In the genomic region with DNA sequence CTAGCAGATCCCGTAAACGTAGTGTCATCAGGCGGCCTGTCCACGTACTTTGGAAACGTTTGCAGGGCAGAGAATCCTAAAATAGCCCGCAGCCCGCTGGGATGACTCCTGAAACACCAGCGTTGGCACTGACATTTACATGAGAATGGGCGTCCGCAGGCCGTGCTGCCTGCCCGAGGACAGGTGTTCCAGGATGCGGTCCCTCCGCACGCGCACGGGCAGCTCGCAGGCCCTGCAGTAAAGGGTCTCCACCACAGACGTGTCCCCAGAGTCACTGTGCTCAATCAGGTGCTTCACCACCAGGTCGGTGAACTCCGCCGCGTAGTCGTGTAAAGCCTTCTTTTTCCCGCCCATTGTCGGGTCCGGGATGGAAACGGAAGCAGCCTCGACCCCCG, we compare ENCODE assay signal across 8 cellular contexts. TPM values are rescaled to one million over a fixed set of nuclear protein-coding genes. Genes with fewer than 3 reads are reported as not detected.
DNase-seq lines count a peak whose midpoint lies in the region; ATAC-seq and TF ChIP-seq lines count a peak whose summit lies in the region.

No MANE protein-coding gene starts in this region.

- peaks cover 5% of the 10 kb centered on the region for H3K27me3 Mint-ChIP-seq in T-helper 1 cell treated with Interleukin-12 subunit alpha and Interleukin-12 subunit beta and Interleukin-4 antibody, amounts not matched to agents 30 μg/mL and 1 μg/mL, for 36 hours (ENCODE audit: low read depth)

- H3K36me3 ChIP-seq in gastroesophageal sphincter (peaks cover 0 to 44% of the 10 kb centered on the region in 2 donors), gastrocnemius medialis (peaks cover 0 to 10% of the 10 kb centered on the region in 2 donors)

- TF ChIP-seq POLR2A in gastroesophageal sphincter (IDR thresholded peaks at IDR 0.05): no peak
- peak in 1 of 2 donors; percentile 29 for TF ChIP-seq POLR2A in gastrocnemius medialis (IDR thresholded peaks at IDR 0.05)

- no peaks in the 10 kb centered on the region for H3K9me3 ChIP-seq in gastroesophageal sphincter
- no peaks in the 10 kb centered on the region for H3K9me3 ChIP-seq in gastrocnemius medialis

- H3K4me3 ChIP-seq in gastroesophageal sphincter (peak overlapping the region; percentile 53 to 88), gastrocnemius medialis (peak overlapping the region; percentile 75 to 83 (median 79))

- intact Hi-C loops in gastrocnemius medialis (cut with DNase I; ENCODE audit: low total_unique reads): no loop called here

- 20 to 45% methylated on average over 2 to 7 of the region's 30 CpGs for WGBS in gastroesophageal sphincter (ENCODE audit: low coverage in 1 of 2), 2 donors

- H3K4me3 Mint-ChIP-seq in T-helper 1 cell treated with Interleukin-12 subunit alpha and Interleukin-12 subunit beta and Interleukin-4 antibody, amounts not matched to agents 30 μg/mL and 1 μg/mL, for 36 hours: peak overlapping the region; percentile 74

- peaks cover 17% of the 10 kb centered on the region for H3K4me1 Mint-ChIP-seq in T-helper 1 cell treated with Interleukin-12 subunit alpha and Interleukin-12 subunit beta and Interleukin-4 antibody, amounts not matched to agents 30 μg/mL and 1 μg/mL, for 36 hours (ENCODE audit: low read depth)

- ATAC-seq in GM19395 (IDR thresholded peaks at IDR 0.05; ENCODE audit: unreplicated experiment): peak; percentile 26
- ATAC-seq in gastroesophageal sphincter: no peak
- ATAC-seq in gastrocnemius medialis: peak; percentile 61 to 70
- ATAC-seq in GM18519 (IDR thresholded peaks at IDR 0.05; ENCODE audit: low FRiP score, unreplicated experiment): no peak

- peaks cover 4% of the 10 kb centered on the region for H3K36me3 Mint-ChIP-seq in T-helper 1 cell treated with Interleukin-12 subunit alpha and Interleukin-12 subunit beta and Interleukin-4 antibody, amounts not matched to agents 30 μg/mL and 1 μg/mL, for 36 hours (ENCODE audit: low read depth)

- DNase-seq in gastrocnemius medialis (peak; percentile 32 to 41), NCI-H187 (lab: John Stamatoyannopoulos, UW) (no peak), AG08395 (ENCODE audit: low spot score) (no peak), MV-4-11 (lab: John Stamatoyannopoulos, UW) (no peak)

- no peak for TF ChIP-seq CTCF in gastroesophageal sphincter (IDR thresholded peaks at IDR 0.05)
- no peak for TF ChIP-seq CTCF in gastrocnemius medialis (IDR thresholded peaks at IDR 0.05 in 4 of 5, conservative IDR thresholded peaks at IDR 0.05 in 1 of 5)

- H3K4me1 ChIP-seq in gastroesophageal sphincter (peaks cover 0 to 42% (median 10%) of the 10 kb centered on the region in 3 donors), gastrocnemius medialis (peaks cover 20 to 33% of the 10 kb centered on the region in 2 donors)

- no peak overlapping the region for H3K27ac Mint-ChIP-seq in T-helper 1 cell treated with Interleukin-12 subunit alpha and Interleukin-12 subunit beta and Interleukin-4 antibody, amounts not matched to agents 30 μg/mL and 1 μg/mL, for 36 hours

- H3K27me3 ChIP-seq in gastroesophageal sphincter: no peaks in the 10 kb centered on the region
- no peaks in the 10 kb centered on the region for H3K27me3 ChIP-seq in gastrocnemius medialis

- in situ Hi-C loops in gastrocnemius medialis (cut with MboI; ENCODE audit: low sequenced_read_pairs in 4 of 4): no loop called here

- H3K27ac ChIP-seq in gastroesophageal sphincter (peak overlapping the region; percentile 10 to 90 (median 86)), gastrocnemius medialis (peak overlapping the region; percentile 79 to 89 (median 86))

- no peaks in the 10 kb centered on the region for H3K9me3 Mint-ChIP-seq in T-helper 1 cell treated with Interleukin-12 subunit alpha and Interleukin-12 subunit beta and Interleukin-4 antibody, amounts not matched to agents 30 μg/mL and 1 μg/mL, for 36 hours

- no peak for TF ChIP-seq EP300 in gastroesophageal sphincter (IDR thresholded peaks at IDR 0.05)

RNA-seq across cellular contexts. Expression of gene CCDC27, which starts 5.9 kb away (rescaled TPM):
- not detected for total RNA-seq in gastroesophageal sphincter
- total RNA-seq in gastrocnemius medialis: under 1 TPM in 1 of 4 donors, not detected in 3; 0.09 TPM

RNA-seq across cellular contexts. Expression of gene SMIM1, which starts 26.2 kb away (rescaled TPM):
- total RNA-seq in gastroesophageal sphincter (1 to 10 TPM in 3 of 4 donors, not detected in 1; 2.6 to 8.4 (median 4.7) TPM), gastrocnemius medialis (1 to 10 TPM in 2 of 4 donors, not detected in 2; 1.4 to 3.7 TPM)

RNA-seq across cellular contexts. Expression of gene LRRC47, which starts 49.9 kb away (rescaled TPM):
- total RNA-seq in gastroesophageal sphincter (10 to 100 TPM; 36.5 to 47.9 (median 46.5) TPM), gastrocnemius medialis (10 to 100 TPM; 64.2 to 97.2 (median 89.9) TPM)

Comparison
In these comparisons a context has a peak if more than half of its experiments do, and no peak if none do; other contexts are left out.
1. ATAC-seq: peak in GM19395 (single experiment) and gastrocnemius medialis (2 of 2); none in gastroesophageal sphincter (single experiment) and GM18519 (single experiment).
2. DNase-seq: peak in gastrocnemius medialis (2 of 2); none in NCI-H187 (0 of 2), AG08395 (single experiment) and MV-4-11 (single experiment).